In genomic region chr1:215022723-215023122, GRCh38 we compare ENCODE assay signal across 20 cellular contexts. TPM values are rescaled to one million over a fixed set of nuclear protein-coding genes. Genes with fewer than 3 reads are reported as not detected.
DNase-seq lines count a peak whose midpoint lies in the region; ATAC-seq and TF ChIP-seq lines count a peak whose summit lies in the region.
"Had no signal": no experiment of that assay in that cellular context is flagged by ENCODE, and none has a peak within 500 bp of the region (broad histone marks: within the 10 kb centered on the region; RNA-seq: fewer than 3 reads in every experiment).

No MANE protein-coding gene starts in this region.

- TF ChIP-seq CTCF in PC-9 (conservative IDR thresholded peaks at IDR 0.05) (no peak), fibroblast of mammary gland (conservative IDR thresholded peaks at IDR 0.05; ENCODE audit: control insufficient read depth, insufficient read depth, low read depth, low read length) (no peak), osteoblast (IDR thresholded peaks at IDR 0.05; ENCODE audit: extremely low read depth, low read depth, low read length) (no peak)

- H3K9me3 ChIP-seq in PC-9 (ENCODE audit: insufficient read depth, low read depth), result no peaks in the 10 kb centered on the region
- H3K9me3 ChIP-seq in osteoblast (ENCODE audit: low read depth, low read length), result no peaks in the 10 kb centered on the region
- H3K9me3 ChIP-seq: spleen had no signal

- H3F3A ChIP-seq in PC-9 (ENCODE audit: insufficient read depth, low read depth), result no peaks in the 10 kb centered on the region

- no peaks in the 10 kb centered on the region for H3K79me2 ChIP-seq in PC-9 (ENCODE audit: low read depth)
- H3K79me2 ChIP-seq in osteoblast (ENCODE audit: insufficient read depth, low read length), result peaks cover 33% of the 10 kb centered on the region

- no peak overlapping the region for H3K27ac ChIP-seq in PC-9
- peak overlapping the region; percentile 78 for H3K27ac ChIP-seq in osteoblast (ENCODE audit: low read depth, low read length)
- H3K27ac ChIP-seq: HL-60, spleen had no signal

- 0 out of 2 replicates have a peak overlapping the region, but pooled peaks have one; percentile 29 for H2AFZ ChIP-seq in PC-9
- H2AFZ ChIP-seq in osteoblast (ENCODE audit: low read length), result peak overlapping the region; percentile 70

- no peak for ATAC-seq in HG03097 (IDR thresholded peaks at IDR 0.05; ENCODE audit: low FRiP score, unreplicated experiment)

- DNase-seq in AG08395 (ENCODE audit: low spot score), result peak; percentile 57
- DNase-seq in PC-9, result no peak
- peak; percentile 83 for DNase-seq in fibroblast of mammary gland (ENCODE audit: low read depth)
- DNase-seq in osteoblast (ENCODE audit: insufficient read length, low spot score, missing footprints), result peak; percentile 80
- DNase-seq in NCI-H1694 (lab: John Stamatoyannopoulos, UW), result no peak
- DNase-seq in activated effector memory CD4-positive, alpha-beta T cell treated with Interleukin-2 at 50 U/mL for 16 hours, result no peak
- no peak for DNase-seq in H7
- DNase-seq: ACHN; caudate nucleus; endodermal cell; immature natural killer cell; KG1; NCI-H1417; NCI-H226; occipital lobe; spleen; stimulated activated naive CD4-positive, alpha-beta T cell had no signal

- POLR2A ChIA-PET in PC-9 (lab: Charles Lee; ENCODE audit: unreplicated experiment), result no interaction called here

- H3K4me2 ChIP-seq in PC-9 (no peak overlapping the region), osteoblast (ENCODE audit: insufficient read depth, low read length) (peak overlapping the region; percentile 66)

- intact Hi-C loops in PC-9 (cut with micrococcal nuclease; ENCODE audit: unreplicated experiment), result no loop called here

- H4K20me1 ChIP-seq in PC-9 (ENCODE audit: insufficient read depth) (no peaks in the 10 kb centered on the region; the same call in 1 of the 2 replicates), osteoblast (ENCODE audit: insufficient read depth, low read length) (no peaks in the 10 kb centered on the region)

- BruUV-seq in PC-9 (replicated peaks; lab: Mats Ljungman, UMichigan), result no TSS peak

- no peaks in the 10 kb centered on the region for H3K9me2 ChIP-seq in PC-9 (ENCODE audit: insufficient read depth)

- no peaks in the 10 kb centered on the region for H3K36me3 ChIP-seq in PC-9 (ENCODE audit: low read depth)
- no peaks in the 10 kb centered on the region for H3K36me3 ChIP-seq in osteoblast (ENCODE audit: insufficient read depth, low read length)
- H3K36me3 ChIP-seq in H7 (replicated peaks; ENCODE audit: control insufficient read depth, insufficient read depth, low read length), result no peaks in the 10 kb centered on the region
- H3K36me3 ChIP-seq: spleen had no signal

- H3K27me3 ChIP-seq in PC-9 (ENCODE audit: insufficient read depth, low read depth), result no peaks in the 10 kb centered on the region
- H3K27me3 ChIP-seq in osteoblast (ENCODE audit: insufficient read depth, low read length), result no peaks in the 10 kb centered on the region
- no peaks in the 10 kb centered on the region for H3K27me3 ChIP-seq in H7 (ENCODE audit: control insufficient read depth, insufficient read depth, low read length)
- H3K27me3 ChIP-seq: spleen had no signal

- no peaks in the 10 kb centered on the region for H3K4me1 ChIP-seq in PC-9 (replicated peaks; ENCODE audit: insufficient read depth)
- peaks cover 31% of the 10 kb centered on the region for H3K4me1 ChIP-seq in osteoblast (ENCODE audit: insufficient read depth, low read length)
- H3K4me1 ChIP-seq: spleen had no signal

- H3K4me3 ChIP-seq in PC-9 (no peak overlapping the region), fibroblast of mammary gland (ENCODE audit: control insufficient read depth, low read depth, low read length) (no peak overlapping the region), osteoblast (ENCODE audit: insufficient read depth, low read length) (no peak overlapping the region), H7 (ENCODE audit: insufficient read depth, low read depth, low read length) (no peak overlapping the region)
- H3K4me3 ChIP-seq: spleen had no signal

- CTCF ChIA-PET in PC-9 (lab: Charles Lee), result no interaction called here

RNA-seq across cellular contexts. Expression of gene KCNK2, which starts 59.8 kb away (rescaled TPM):
- total RNA-seq in PC-9 (2021), result 0.48 and 0.90 TPM in 2 replicates
- 86.9 and 161 TPM in 2 replicates for total RNA-seq in osteoblast
- total RNA-seq in H7 (2014; rRNA removed; shearing (Covaris generic)), result 0.31 and 1.3 TPM in 2 replicates
- total RNA-seq: glomerular endothelial cell had no signal

Comparison
In these comparisons a context has a peak if more than half of its experiments do, and no peak if none do; other contexts are left out.
1. DNase-seq: peak in AG08395 (single experiment), fibroblast of mammary gland (single experiment) and osteoblast (single experiment); none in PC-9 (0 of 2), NCI-H1694 (single experiment), activated effector memory CD4-positive, alpha-beta T cell treated with Interleukin-2 at 50 U/mL for 16 hours (single experiment) and H7 (single experiment).
2. RNA of gene KCNK2, which starts 59.8 kb away (total RNA-seq): 86.9 to 161 TPM in osteoblast; 0.48 to 0.90 TPM in PC-9 and 0.31 to 1.3 TPM in H7; every median in the first group is over 10 times any median in the second.